Comparison of ENCODE assay signal across 8 cellular contexts in the genomic region with DNA sequence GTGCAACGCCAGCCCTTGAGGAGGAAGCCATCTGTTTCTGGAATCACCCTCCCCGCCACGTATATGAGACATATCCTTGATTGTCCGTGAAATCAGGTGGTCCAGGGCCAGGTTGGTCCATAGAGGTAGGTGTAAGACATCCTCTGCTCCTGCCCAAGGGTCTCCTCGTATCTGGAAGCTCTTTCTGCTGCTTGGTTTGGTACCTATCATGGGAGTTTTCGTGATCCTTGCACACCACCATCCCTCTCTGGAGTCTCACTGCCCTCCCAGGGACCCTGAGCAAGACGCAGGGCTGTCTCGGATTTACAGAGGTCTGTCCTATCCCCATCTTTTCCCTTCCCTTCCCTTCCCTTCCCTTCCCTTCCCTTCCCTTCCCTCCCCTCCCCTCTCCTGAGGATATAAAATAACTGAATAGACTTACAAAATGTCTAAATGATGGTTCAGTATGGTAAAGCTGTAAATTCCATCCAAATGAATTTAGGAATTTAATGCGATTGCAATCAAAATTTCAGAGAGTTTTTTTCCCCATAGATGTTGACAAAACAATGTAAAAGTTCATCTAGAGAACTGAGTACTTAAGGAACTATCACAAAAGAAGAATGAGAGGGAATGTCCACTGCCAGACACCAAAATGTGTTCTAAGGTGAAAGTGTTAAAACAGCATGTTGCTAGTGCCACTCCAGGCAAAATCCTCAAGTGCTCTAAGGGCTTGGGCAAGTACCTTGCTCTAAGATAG. TPM values are rescaled to one million over a fixed set of nuclear protein-coding genes. Genes with fewer than 3 reads are reported as not detected.
DNase-seq lines count a peak whose midpoint lies in the region; ATAC-seq, FAIRE-seq and TF ChIP-seq lines count a peak whose summit lies in the region.

No MANE protein-coding gene starts in this region.

- TSS peak; percentile 71 for BruUV-seq in endothelial cell of umbilical vein (replicated peaks; lab: Mats Ljungman, UMichigan)

- H3K36me3 ChIP-seq in endothelial cell of umbilical vein (ENCODE audit: control insufficient read depth in 2 of 2, extremely low read depth in 1 of 2, insufficient read depth in 2 of 2, low read length in 2 of 2) (no peaks in the 10 kb centered on the region), trophoblast cell (ENCODE audit: control insufficient read depth in 1 of 2, insufficient read depth in 2 of 2, low read length in 2 of 2) (no peaks in the 10 kb centered on the region)

- H3K18ac ChIP-seq in trophoblast cell (ENCODE audit: low read length) = no peak overlapping the region

- H2AK5ac ChIP-seq in trophoblast cell (ENCODE audit: low read length) = no peak overlapping the region

- CTCF ChIA-PET in endothelial cell of umbilical vein (lab: Charles Lee) = interaction anchor here (0.7 to 3.3 kb wide), 35 partner anchors 9 to 686 kb away, joined by 3 to 101 read pairs (median 7); partner anchors contain the start of gene MYH10

- H3K79me2 ChIP-seq in endothelial cell of umbilical vein (ENCODE audit: control insufficient read depth, insufficient read depth, low read length) = no peaks in the 10 kb centered on the region
- H3K79me2 ChIP-seq in trophoblast cell (ENCODE audit: control insufficient read depth, insufficient read depth, low read length, poor library complexity) = no peaks in the 10 kb centered on the region

- WGBS in trophoblast cell (ENCODE audit: extremely low coverage, insufficient coverage, insufficient read length) = no CpG with 5 or more reads among the region's 9 CpGs

- H3K4me3 ChIP-seq in endothelial cell of umbilical vein (replicated peaks in 1 of 3; ENCODE audit: insufficient read depth in 1 of 3, low read depth in 1 of 3, low read length in 3 of 3) (peak overlapping the region in 1 of 3 experiments; percentile 58), trophoblast cell (ENCODE audit: low read depth, low read length) (no peak overlapping the region)

- no peak overlapping the region for H2BK12ac ChIP-seq in trophoblast cell (ENCODE audit: low read length)

- H4K8ac ChIP-seq in trophoblast cell (ENCODE audit: low read depth, low read length) = no peak overlapping the region

- intact Hi-C loops in endothelial cell of umbilical vein (cut with micrococcal nuclease) = loop anchor here (1.0 kb wide), 2 partner anchors 175 to 363 kb away; partner anchors contain the start of gene RPL26

- H3K4me2 ChIP-seq in endothelial cell of umbilical vein (ENCODE audit: insufficient read depth, low read length) = peak overlapping the region; percentile 45
- H3K4me2 ChIP-seq in trophoblast cell (ENCODE audit: low read length) = peak overlapping the region; percentile 81

- H3K27ac ChIP-seq in endothelial cell of umbilical vein (ENCODE audit: insufficient read depth, low read depth, low read length) = no peak overlapping the region
- H3K27ac ChIP-seq in trophoblast cell (ENCODE audit: low read depth, low read length) = no peak overlapping the region

- no peak overlapping the region for H3K4ac ChIP-seq in trophoblast cell (ENCODE audit: low read depth, low read length)

- H3K4me1 ChIP-seq in endothelial cell of umbilical vein (ENCODE audit: control insufficient read depth, extremely low read depth, insufficient read depth, low read length) (peaks cover 5% of the 10 kb centered on the region), trophoblast cell (ENCODE audit: control insufficient read depth in 1 of 2, insufficient read depth in 2 of 2, low read length in 2 of 2) (no peaks in the 10 kb centered on the region)

- no peak for TF ChIP-seq CTCF in endothelial cell of umbilical vein (IDR thresholded peaks at IDR 0.05; ENCODE audit: extremely low read depth in 1 of 2, insufficient read depth in 1 of 2, low read depth in 1 of 2, low read length in 2 of 2)

- H2AFZ ChIP-seq in endothelial cell of umbilical vein (ENCODE audit: low read depth, low read length) (peak overlapping the region; percentile 98), trophoblast cell (ENCODE audit: insufficient read depth, low read length, poor library complexity) (no peak overlapping the region)

- H4K12ac ChIP-seq in trophoblast cell (ENCODE audit: low read depth, low read length) = no peak overlapping the region

- H3K9me3 ChIP-seq in endothelial cell of umbilical vein (replicated peaks; ENCODE audit: control insufficient read depth, insufficient read depth, low read length) (no peaks in the 10 kb centered on the region), trophoblast cell (ENCODE audit: insufficient read depth, low read depth, low read length) (peaks cover 2% of the 10 kb centered on the region)

- TF ChIP-seq POLR2A in endothelial cell of umbilical vein (IDR thresholded peaks at IDR 0.05; ENCODE audit: low read depth, low read length) = no peak

- H3K27me3 ChIP-seq in endothelial cell of umbilical vein (ENCODE audit: control insufficient read depth in 2 of 2, insufficient read depth in 2 of 2, low read length in 2 of 2) = peaks cover 12 to 13% of the 10 kb centered on the region in 2 experiments
- no peaks in the 10 kb centered on the region for H3K27me3 ChIP-seq in trophoblast cell (ENCODE audit: insufficient read depth, low read length)

- H2BK5ac ChIP-seq in trophoblast cell (ENCODE audit: low read depth, low read length, poor library complexity) = no peak overlapping the region

- no peak overlapping the region for H2BK120ac ChIP-seq in trophoblast cell (ENCODE audit: insufficient read depth, low read length, poor library complexity)

- H3K14ac ChIP-seq in trophoblast cell (ENCODE audit: low read length) = no peak overlapping the region

- no peak for FAIRE-seq in endothelial cell of umbilical vein (lab: Jason Lieb, UNC)

- H3K23ac ChIP-seq in trophoblast cell (ENCODE audit: low read length) = no peak overlapping the region

- H4K91ac ChIP-seq in trophoblast cell (ENCODE audit: low read depth, low read length) = no peak overlapping the region

- DNase-seq in EH (ENCODE audit: low read depth) (peak; percentile 25), M059J (ENCODE audit: low read depth) (peak; percentile 13), endothelial cell of umbilical vein (ENCODE audit: low read depth, low spot score) (no peak), trophoblast cell (peak; percentile 42 to 74), AG08395 (ENCODE audit: low spot score) (no peak)

- H3K79me1 ChIP-seq in trophoblast cell (ENCODE audit: low read length) = peaks cover 6% of the 10 kb centered on the region

- dilution Hi-C loops in endothelial cell of umbilical vein (cut with MboI; ENCODE audit: extremely low pct_ligation_motif_present, low sequenced_read_pairs) = no loop called here

- POLR2A ChIA-PET in endothelial cell of umbilical vein (lab: Charles Lee) = no interaction called here

- ATAC-seq in GM18861 (IDR thresholded peaks at IDR 0.05; ENCODE audit: unreplicated experiment) (no peak), GM19328 (IDR thresholded peaks at IDR 0.05; ENCODE audit: unreplicated experiment) (no peak), GM18870 (IDR thresholded peaks at IDR 0.05; ENCODE audit: unreplicated experiment) (no peak)

- no peaks in the 10 kb centered on the region for H4K20me1 ChIP-seq in endothelial cell of umbilical vein (replicated peaks; ENCODE audit: control insufficient read depth, extremely low read depth, insufficient read depth, low read length)

- no peak overlapping the region for H3K9ac ChIP-seq in endothelial cell of umbilical vein (replicated peaks; ENCODE audit: extremely low read depth, insufficient read depth, low read length)
- H3K9ac ChIP-seq in trophoblast cell (ENCODE audit: low read length) = no peak overlapping the region

- H3K9me1 ChIP-seq in endothelial cell of umbilical vein (replicated peaks; ENCODE audit: control insufficient read depth, extremely low read depth, insufficient read depth, low read length) = no peaks in the 10 kb centered on the region

TF ChIP-seq in endothelial cell of umbilical vein, 7 proteins besides CTCF, POLR2A, EP300 and RAD21 (continues in another document):
- TF ChIP-seq POLR2AphosphoS5 (IDR thresholded peaks at IDR 0.05; ENCODE audit: insufficient read depth, low read depth, low read length) (no peak), FOS (IDR thresholded peaks at IDR 0.05; ENCODE audit: borderline replicate concordance, insufficient read depth, low read length) (no peak), GATA2 (IDR thresholded peaks at IDR 0.05; ENCODE audit: insufficient read depth, insufficient read length, low read depth, low read length) (no peak)

RNA-seq across cellular contexts. Expression of gene CCDC42, which starts 2.0 kb away (rescaled TPM):
- not detected in 2 replicates for total RNA-seq in M059J (2014; rRNA removed; shearing (Covaris generic))
- total RNA-seq in endothelial cell of umbilical vein = not detected in 2 replicates
- not detected in 2 replicates for polyA plus RNA-seq in endothelial cell of umbilical vein
- polyA plus RNA-seq in endothelial cell of umbilical vein (2011; cell fraction: cytosol; rRNA removed) = not detected in 2 replicates
- not detected in 2 replicates for polyA plus RNA-seq in endothelial cell of umbilical vein (2011; cell fraction: nucleus; rRNA removed)
- polyA plus RNA-seq in endothelial cell of umbilical vein (2012) = not detected in 2 replicates
- polyA minus RNA-seq in endothelial cell of umbilical vein = not detected in 2 replicates
- not detected for polyA minus RNA-seq in endothelial cell of umbilical vein (2011; cell fraction: cytosol; rRNA and poly(A)+ RNA removed)
- polyA minus RNA-seq in endothelial cell of umbilical vein (2011; cell fraction: nucleus; rRNA and poly(A)+ RNA removed) = not detected in 2 replicates
- polyA plus RNA-seq in trophoblast cell (2013) = 0.19 and 0.25 TPM in 2 replicates

RNA-seq across cellular contexts. Expression of gene SPDYE4, which starts 11.7 kb away (rescaled TPM):
- total RNA-seq in M059J (2014; rRNA removed; shearing (Covaris generic)) = not detected in 2 replicates
- total RNA-seq in endothelial cell of umbilical vein = not detected in 2 replicates
- polyA plus RNA-seq in endothelial cell of umbilical vein = not detected in 2 replicates
- not detected in 2 replicates for polyA plus RNA-seq in endothelial cell of umbilical vein (2011; cell fraction: cytosol; rRNA removed)
- not detected in 2 replicates for polyA plus RNA-seq in endothelial cell of umbilical vein (2011; cell fraction: nucleus; rRNA removed)
- not detected in 2 replicates for polyA plus RNA-seq in endothelial cell of umbilical vein (2012)
- not detected in 2 replicates for polyA minus RNA-seq in endothelial cell of umbilical vein
- not detected for polyA minus RNA-seq in endothelial cell of umbilical vein (2011; cell fraction: cytosol; rRNA and poly(A)+ RNA removed)
- polyA minus RNA-seq in endothelial cell of umbilical vein (2011; cell fraction: nucleus; rRNA and poly(A)+ RNA removed) = not detected in 2 replicates
- polyA plus RNA-seq in trophoblast cell (2013) = not detected in 2 replicates

RNA-seq across cellular contexts. Expression of gene MFSD6L, which starts 52.5 kb away (rescaled TPM):
- total RNA-seq in M059J (2014; rRNA removed; shearing (Covaris generic)) = not detected in 2 replicates
- not detected in 2 replicates for total RNA-seq in endothelial cell of umbilical vein
- not detected in 2 replicates for polyA plus RNA-seq in endothelial cell of umbilical vein
- polyA plus RNA-seq in endothelial cell of umbilical vein (2011; cell fraction: cytosol; rRNA removed) = not detected in 2 replicates
- polyA plus RNA-seq in endothelial cell of umbilical vein (2011; cell fraction: nucleus; rRNA removed) = not detected in 2 replicates
- polyA plus RNA-seq in endothelial cell of umbilical vein (2012) = not detected in 2 replicates
- polyA minus RNA-seq in endothelial cell of umbilical vein = not detected in 2 replicates
- polyA minus RNA-seq in endothelial cell of umbilical vein (2011; cell fraction: cytosol; rRNA and poly(A)+ RNA removed) = not detected
- polyA minus RNA-seq in endothelial cell of umbilical vein (2011; cell fraction: nucleus; rRNA and poly(A)+ RNA removed) = not detected in 2 replicates
- polyA plus RNA-seq in trophoblast cell (2013) = 0.48 and 0.56 TPM in 2 replicates

Comparison
In these comparisons a context has a peak if more than half of its experiments do, and no peak if none do; other contexts are left out.
1. DNase-seq: peak in EH (single experiment), M059J (single experiment) and trophoblast cell (2 of 2); none in endothelial cell of umbilical vein (single experiment) and AG08395 (single experiment).